Comparison of ENCODE assay signal across 26 cellular contexts in the genomic region with DNA sequence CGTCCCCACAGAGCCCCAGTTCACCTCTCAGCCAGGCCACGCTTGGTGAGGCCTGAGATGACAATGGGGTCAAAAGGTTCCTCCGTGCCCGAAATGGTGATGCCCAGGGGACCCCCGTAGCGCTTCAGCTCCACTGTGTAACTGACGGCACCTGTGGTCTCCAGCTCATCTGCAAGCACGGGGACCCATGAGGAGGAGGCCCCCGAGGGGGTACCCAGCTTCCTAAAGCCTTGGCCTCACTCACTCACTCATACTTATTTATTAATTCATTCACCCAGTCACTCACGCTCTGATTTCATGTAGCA. TPM values are rescaled to one million over a fixed set of nuclear protein-coding genes. Genes with fewer than 3 reads are reported as not detected.
"Had no signal": no experiment of that assay in that cellular context is flagged by ENCODE, and none has a peak within 500 bp of the region (broad histone marks: within the 10 kb centered on the region; RNA-seq: fewer than 3 reads in every experiment).

No MANE protein-coding gene starts in this region.

- H3K4me1 ChIP-seq: ascending aorta, right lobe of liver had no signal

- H3K79me2 ChIP-seq: hepatocyte had no signal

- H2AFZ ChIP-seq: hepatocyte had no signal

- H3K27ac ChIP-seq: ascending aorta, cardiac muscle cell, coronary artery, hepatocyte, right lobe of liver, skin epidermis, thoracic aorta, vagina had no signal

- ATAC-seq: activated CD4-positive, CD25-positive, alpha-beta regulatory T cell treated with anti-CD3 and anti-CD28 coated beads, Interleukin-2, amount 50 U/mL, for 24 hours; stimulated activated effector memory CD8-positive, alpha-beta T cell treated with anti-CD3 and anti-CD28 coated beads, Interleukin-12 subunit alpha, Interleukin-12 subunit beta, amount 100 ng/mL, for 72 hours had no signal

- DNase-seq: activated CD4-positive, alpha-beta T cell treated with anti-CD3 and anti-CD28 coated beads, Interleukin-2, amount 10 ng/mL, durations not matched to agents 24 days and 14 days; activated CD8-positive, alpha-beta T cell treated with anti-CD3 and anti-CD28 coated beads for 36 hours; activated naive CD4-positive, alpha-beta T cell treated with Interleukin-2 at 50 U/mL for 16 hours; activated T-cell treated with anti-CD3 and anti-CD28 coated beads, Interleukin-2, amount 50 U/mL, for 48 hours; effector memory CD8-positive, alpha-beta T cell; erythroblast; gastrocnemius medialis; glutamatergic neuron; islet precursor cell; midbrain; natural killer cell; stimulated activated CD4-positive, alpha-beta T cell treated with anti-CD3 and anti-CD28 coated beads, Interleukin-4, amount 100 ng/mL, for 24 hours; T-helper 9 cell; trophoblast cell had no signal

- H3K27me3 ChIP-seq: ascending aorta, cardiac muscle cell, dorsolateral prefrontal cortex, gastrocnemius medialis, hepatocyte, right lobe of liver, vagina had no signal

- H3K4me3 ChIP-seq: gastrocnemius medialis, hepatocyte, right lobe of liver, skin epidermis, thoracic aorta, vagina had no signal

- H3K36me3 ChIP-seq: ascending aorta, cardiac muscle cell, right lobe of liver, thoracic aorta, vagina had no signal

- H3K9me3 ChIP-seq: ascending aorta, gastrocnemius medialis, right lobe of liver, thoracic aorta, vagina had no signal

RNA-seq across cellular contexts. Expression of gene GRIP2, which starts 30.4 kb away (rescaled TPM):
- total RNA-seq: activated CD4-positive, alpha-beta T cell treated with anti-CD3 and anti-CD28 coated beads, Interleukin-2, amount 10 ng/mL, durations not matched to agents 24 days and 14 days; activated CD8-positive, alpha-beta T cell treated with anti-CD3 and anti-CD28 coated beads for 36 hours; activated T-helper 2 cell treated with anti-CD3 and anti-CD28 coated beads, Interferon-gamma antibody, Interleukin-2, Interleukin-4, amounts not matched to agents 10 μg/mL and 5 μg/mL and 100 μg/mL, durations not matched to agents 14 hours and 24 hours and 36 hours; natural killer cell had no signal
